ENCODE assay signal across 18 cellular contexts in genomic region chr4:141356936-141357335, GRCh38.
DNase-seq lines count a peak whose midpoint lies in the region; FAIRE-seq and TF ChIP-seq lines count a peak whose summit lies in the region.
"Had no signal": no experiment of that assay in that cellular context is flagged by ENCODE, and none has a peak within 500 bp of the region (broad histone marks: within the 10 kb centered on the region; RNA-seq: fewer than 3 reads in every experiment).

No MANE protein-coding gene starts in this region.

- H3K36me3 Mint-ChIP-seq in nephron progenitor cell (ENCODE audit: low read depth) = no peaks in the 10 kb centered on the region
- H3K36me3 Mint-ChIP-seq: CD4-positive, alpha-beta memory T cell had no signal

- H3K4me3 ChIP-seq in kidney (ENCODE audit: low read length in 2 of 2) = no peak overlapping the region
- H3K4me3 ChIP-seq: GM23338 had no signal

- no peaks in the 10 kb centered on the region for H3K27me3 Mint-ChIP-seq in nephron progenitor cell (ENCODE audit: low read depth, poor library complexity)

- no peaks in the 10 kb centered on the region for H3K9me3 ChIP-seq in kidney (ENCODE audit: control insufficient read depth in 1 of 2, low read length in 2 of 2)

- H3K4me1 ChIP-seq in kidney (ENCODE audit: control insufficient read depth in 1 of 2, insufficient read depth in 1 of 2, low read depth in 1 of 2, low read length in 2 of 2) = peaks cover 0 to 8% of the 10 kb centered on the region in 2 donors

- H3K4me3 Mint-ChIP-seq in nephron progenitor cell = no peak overlapping the region
- H3K4me3 Mint-ChIP-seq: CD4-positive, alpha-beta memory T cell; GM23338; H9 had no signal

- H3K27ac Mint-ChIP-seq in nephron progenitor cell = peak overlapping the region; percentile 39
- H3K27ac Mint-ChIP-seq: CD4-positive, alpha-beta memory T cell; GM23338 had no signal

- H3K36me3 ChIP-seq in kidney (ENCODE audit: control insufficient read depth in 1 of 2, insufficient read depth in 2 of 2, low read length in 2 of 2) = no peaks in the 10 kb centered on the region

- H3K27ac ChIP-seq in kidney (ENCODE audit: low read depth in 2 of 2, low read length in 2 of 2) = no peak overlapping the region

- FAIRE-seq in kidney (lab: Jason Lieb, UNC) = no peak
- FAIRE-seq: D721Med, GM12891, GM18507 had no signal

- DNase-seq in RPMI7951 (ENCODE audit: low read depth) (peak; percentile 33), dedifferentiated amniotic fluid mesenchymal stem cell (ENCODE audit: extremely low spot score) (peak; percentile 14), nephron progenitor cell (no peak), GM10266 (ENCODE audit: extremely low spot score) (no peak), kidney (no peak), SKM-1 (lab: John Stamatoyannopoulos, UW; ENCODE audit: unreplicated experiment) (no peak)
- DNase-seq in activated CD8-positive, alpha-beta memory T cell treated with anti-CD3 and anti-CD28 coated beads, Interleukin-2, amount 50 U/mL, for 48 hours = no peak
- DNase-seq: C1 segment of cervical spinal cord; CD4-positive, alpha-beta memory T cell; DMS 273 treated with DMSO at 0.1 percent for 48 hours; DMS79; EL; GDM1; H9 had no signal

- H3K9ac ChIP-seq in kidney (ENCODE audit: low read length in 2 of 2) = no peak overlapping the region

- H3K4me1 Mint-ChIP-seq in nephron progenitor cell = peaks cover 34% of the 10 kb centered on the region

- TF ChIP-seq CTCF in nephron progenitor cell (IDR thresholded peaks at IDR 0.05) (no peak), GM10266 (IDR thresholded peaks at IDR 0.05; ENCODE audit: control insufficient read depth, insufficient read depth, low read depth, missing control alignments) (no peak), kidney (IDR thresholded peaks at IDR 0.05; ENCODE audit: borderline replicate concordance, extremely low read depth, insufficient read depth) (no peak)

- intact Hi-C loops in kidney (cut with DNase I) = no loop called here

- peaks cover 19% of the 10 kb centered on the region for H3K9me3 Mint-ChIP-seq in nephron progenitor cell

Comparison
In these comparisons a context has a peak if more than half of its experiments do, and no peak if none do; other contexts are left out.
1. DNase-seq: peak in RPMI7951 (single experiment) and dedifferentiated amniotic fluid mesenchymal stem cell (single experiment); none in nephron progenitor cell (single experiment), GM10266 (single experiment), kidney (single experiment), activated CD8-positive, alpha-beta memory T cell treated with anti-CD3 and anti-CD28 coated beads, Interleukin-2, amount 50 U/mL, for 48 hours (single experiment) and SKM-1 (single experiment).